ENCODE assay signal across 2 cellular contexts in the genomic region with DNA sequence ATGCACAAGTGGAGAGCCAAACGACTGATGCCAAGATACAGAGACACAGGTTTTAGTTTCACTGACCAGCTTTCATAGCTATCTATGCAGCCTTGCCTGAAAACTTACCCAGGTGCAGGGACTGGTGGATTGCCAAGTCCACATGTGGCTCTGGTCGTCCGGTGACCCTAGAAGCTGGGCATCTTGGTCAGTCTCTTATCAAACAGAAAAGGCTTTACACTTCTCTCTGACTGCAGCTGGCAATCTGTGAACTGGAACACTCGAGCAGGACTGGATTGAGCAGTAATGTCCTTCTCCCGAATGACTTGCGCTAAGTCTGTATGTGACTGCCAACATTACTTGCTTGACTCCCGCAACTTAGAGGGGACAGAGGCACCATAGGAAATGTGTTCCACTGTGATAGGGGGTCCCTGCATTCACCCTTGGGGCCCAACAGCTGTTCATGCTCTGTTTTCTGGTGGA.
TF ChIP-seq lines count a peak whose summit lies in the region.

No MANE protein-coding gene starts in this region.

TF ChIP-seq in SK-N-SH treated with all-trans-retinoic acid at 6 μM for 48 hours, 23 proteins besides CTCF, POLR2A, EP300 and RAD21 (continued from another document):
- TF ChIP-seq, protein P1, sequence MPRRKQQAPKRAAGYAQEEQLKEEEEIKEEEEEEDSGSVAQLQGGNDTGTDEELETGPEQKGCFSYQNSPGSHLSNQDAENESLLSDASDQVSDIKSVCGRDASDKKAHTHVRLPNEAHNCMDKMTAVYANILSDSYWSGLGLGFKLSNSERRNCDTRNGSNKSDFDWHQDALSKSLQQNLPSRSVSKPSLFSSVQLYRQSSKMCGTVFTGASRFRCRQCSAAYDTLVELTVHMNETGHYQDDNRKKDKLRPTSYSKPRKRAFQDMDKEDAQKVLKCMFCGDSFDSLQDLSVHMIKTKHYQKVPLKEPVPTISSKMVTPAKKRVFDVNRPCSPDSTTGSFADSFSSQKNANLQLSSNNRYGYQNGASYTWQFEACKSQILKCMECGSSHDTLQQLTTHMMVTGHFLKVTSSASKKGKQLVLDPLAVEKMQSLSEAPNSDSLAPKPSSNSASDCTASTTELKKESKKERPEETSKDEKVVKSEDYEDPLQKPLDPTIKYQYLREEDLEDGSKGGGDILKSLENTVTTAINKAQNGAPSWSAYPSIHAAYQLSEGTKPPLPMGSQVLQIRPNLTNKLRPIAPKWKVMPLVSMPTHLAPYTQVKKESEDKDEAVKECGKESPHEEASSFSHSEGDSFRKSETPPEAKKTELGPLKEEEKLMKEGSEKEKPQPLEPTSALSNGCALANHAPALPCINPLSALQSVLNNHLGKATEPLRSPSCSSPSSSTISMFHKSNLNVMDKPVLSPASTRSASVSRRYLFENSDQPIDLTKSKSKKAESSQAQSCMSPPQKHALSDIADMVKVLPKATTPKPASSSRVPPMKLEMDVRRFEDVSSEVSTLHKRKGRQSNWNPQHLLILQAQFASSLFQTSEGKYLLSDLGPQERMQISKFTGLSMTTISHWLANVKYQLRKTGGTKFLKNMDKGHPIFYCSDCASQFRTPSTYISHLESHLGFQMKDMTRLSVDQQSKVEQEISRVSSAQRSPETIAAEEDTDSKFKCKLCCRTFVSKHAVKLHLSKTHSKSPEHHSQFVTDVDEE (CRISPR knock-in tag; IDR thresholded peaks at IDR 0.05) = no peak
- no peak for TF ChIP-seq ISL1 (CRISPR knock-in tag; IDR thresholded peaks at IDR 0.05)
TF ChIP-seq in SK-N-SH treated with all-trans-retinoic acid at 6 μM for 48 hours: peak in this region for 0.

TF ChIP-seq in WTC11, 78 proteins besides CTCF, POLR2A, EP300 and RAD21 (continued from another document):
- TF ChIP-seq, protein P2, sequence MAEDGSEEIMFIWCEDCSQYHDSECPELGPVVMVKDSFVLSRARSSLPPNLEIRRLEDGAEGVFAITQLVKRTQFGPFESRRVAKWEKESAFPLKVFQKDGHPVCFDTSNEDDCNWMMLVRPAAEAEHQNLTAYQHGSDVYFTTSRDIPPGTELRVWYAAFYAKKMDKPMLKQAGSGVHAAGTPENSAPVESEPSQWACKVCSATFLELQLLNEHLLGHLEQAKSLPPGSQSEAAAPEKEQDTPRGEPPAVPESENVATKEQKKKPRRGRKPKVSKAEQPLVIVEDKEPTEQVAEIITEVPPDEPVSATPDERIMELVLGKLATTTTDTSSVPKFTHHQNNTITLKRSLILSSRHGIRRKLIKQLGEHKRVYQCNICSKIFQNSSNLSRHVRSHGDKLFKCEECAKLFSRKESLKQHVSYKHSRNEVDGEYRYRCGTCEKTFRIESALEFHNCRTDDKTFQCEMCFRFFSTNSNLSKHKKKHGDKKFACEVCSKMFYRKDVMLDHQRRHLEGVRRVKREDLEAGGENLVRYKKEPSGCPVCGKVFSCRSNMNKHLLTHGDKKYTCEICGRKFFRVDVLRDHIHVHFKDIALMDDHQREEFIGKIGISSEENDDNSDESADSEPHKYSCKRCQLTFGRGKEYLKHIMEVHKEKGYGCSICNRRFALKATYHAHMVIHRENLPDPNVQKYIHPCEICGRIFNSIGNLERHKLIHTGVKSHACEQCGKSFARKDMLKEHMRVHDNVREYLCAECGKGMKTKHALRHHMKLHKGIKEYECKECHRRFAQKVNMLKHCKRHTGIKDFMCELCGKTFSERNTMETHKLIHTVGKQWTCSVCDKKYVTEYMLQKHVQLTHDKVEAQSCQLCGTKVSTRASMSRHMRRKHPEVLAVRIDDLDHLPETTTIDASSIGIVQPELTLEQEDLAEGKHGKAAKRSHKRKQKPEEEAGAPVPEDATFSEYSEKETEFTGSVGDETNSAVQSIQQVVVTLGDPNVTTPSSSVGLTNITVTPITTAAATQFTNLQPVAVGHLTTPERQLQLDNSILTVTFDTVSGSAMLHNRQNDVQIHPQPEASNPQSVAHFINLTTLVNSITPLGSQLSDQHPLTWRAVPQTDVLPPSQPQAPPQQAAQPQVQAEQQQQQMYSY (CRISPR knock-in tag; IDR thresholded peaks at IDR 0.05) = peak; percentile 65
- TF ChIP-seq TCF7 (CRISPR knock-in tag; IDR thresholded peaks at IDR 0.05; ENCODE audit: low read depth) = no peak
- no peak for TF ChIP-seq EMX1 (CRISPR knock-in tag; IDR thresholded peaks at IDR 0.05)
